ENCODE assay signal across 8 cellular contexts in the genomic region with DNA sequence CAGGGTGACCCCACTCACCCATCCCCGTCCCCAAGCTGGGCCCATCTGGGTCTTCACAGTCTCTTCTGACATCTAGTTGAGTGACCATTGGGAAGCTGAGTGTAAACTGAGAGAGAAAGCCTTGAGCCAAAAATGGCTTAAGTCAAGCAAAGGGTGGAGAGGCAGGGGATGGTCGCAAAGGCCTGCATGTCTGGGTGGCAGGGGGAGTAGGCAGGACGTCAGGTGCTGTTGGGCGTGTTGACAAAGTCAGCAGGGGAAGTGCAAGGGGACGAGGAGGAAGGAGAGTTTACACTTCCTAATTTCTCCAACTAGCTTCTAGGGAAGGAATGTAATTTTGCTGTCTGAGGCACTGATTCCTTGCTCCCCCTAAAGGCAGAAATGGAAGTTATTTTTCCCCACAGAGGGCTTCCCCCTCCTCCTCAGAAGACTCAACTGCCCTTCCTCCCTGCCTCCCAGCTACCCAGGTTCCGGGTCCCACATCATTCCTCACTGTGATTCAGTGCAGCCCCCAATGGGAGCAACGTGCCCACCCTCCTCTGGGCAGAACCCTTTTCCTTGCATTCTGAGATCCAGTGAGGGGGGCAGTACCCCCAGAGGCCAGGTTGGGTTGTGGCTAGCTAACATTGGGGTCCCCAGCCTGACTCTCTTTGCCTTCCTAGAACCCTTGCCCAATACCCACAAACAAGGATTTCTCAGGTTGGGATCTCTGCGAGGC. TPM values are rescaled to one million over a fixed set of nuclear protein-coding genes. Genes with fewer than 3 reads are reported as not detected.
A peak's percentile ranks its signal among the peaks of the same experiment; 100 is the strongest.
DNase-seq lines count a peak whose midpoint lies in the region; ATAC-seq and TF ChIP-seq lines count a peak whose summit lies in the region.

No MANE protein-coding gene starts in this region.

- H3K27me3 Mint-ChIP-seq in effector memory CD8-positive, alpha-beta T cell, result peaks cover 77 to 92% of the 10 kb centered on the region in 2 donors

- peaks cover 6 to 15% of the 10 kb centered on the region in 2 donors for H3K4me1 Mint-ChIP-seq in effector memory CD8-positive, alpha-beta T cell (ENCODE audit: low read depth in 2 of 2)

- DNase-seq in AG04449 (ENCODE audit: low read depth, low spot score), result no peak
- no peak for DNase-seq in HFF-Myc (ENCODE audit: extremely low read depth, low read depth)
- DNase-seq in amniotic stem cell (lab: John Stamatoyannopoulos, UW), result peak; percentile 7
- DNase-seq in kidney glomerular epithelial cell (lab: John Stamatoyannopoulos, UW), result peak; percentile 45
- no peak for DNase-seq in effector memory CD8-positive, alpha-beta T cell
- DNase-seq in sciatic nerve (ENCODE audit: low spot score), result no peak

- H3K4me3 Mint-ChIP-seq in effector memory CD8-positive, alpha-beta T cell, result no peak overlapping the region

- intact Hi-C loops in sciatic nerve (cut with DNase I), result no loop called here

- H3K4me3 ChIP-seq in AG04449 (ENCODE audit: low read depth, low read length) (no peak overlapping the region), HFF-Myc (replicated peaks; ENCODE audit: low read depth, low read length) (no peak overlapping the region)

- no peak for ATAC-seq in effector memory CD8-positive, alpha-beta T cell (replicated peaks)
- no peak for ATAC-seq in HG03565 (IDR thresholded peaks at IDR 0.05; ENCODE audit: unreplicated experiment)
- no peak for ATAC-seq in GM21447 (IDR thresholded peaks at IDR 0.05; ENCODE audit: unreplicated experiment)
- ATAC-seq in sciatic nerve, result no peak

- CTCF ChIA-PET in AG04449 (lab: Yijun Ruan, JAX), result interaction anchor here (0.7 to 19.6 kb wide), 29 partner anchors 8 to 143 kb away, joined by 3 to 594 read pairs (median 6); a partner anchor contains a TSS

- POLR2A ChIA-PET in AG04449 (lab: Yijun Ruan, JAX), result no interaction called here

- no peaks in the 10 kb centered on the region for H3K36me3 Mint-ChIP-seq in effector memory CD8-positive, alpha-beta T cell (ENCODE audit: insufficient read depth)

- no peak overlapping the region for H3K27ac Mint-ChIP-seq in effector memory CD8-positive, alpha-beta T cell

- no peaks in the 10 kb centered on the region for H3K9me3 Mint-ChIP-seq in effector memory CD8-positive, alpha-beta T cell

- TF ChIP-seq CTCF in AG04449 (IDR thresholded peaks at IDR 0.05; ENCODE audit: insufficient read depth, low read length, missing control alignments) (peak; percentile 65), HFF-Myc (IDR thresholded peaks at IDR 0.05; ENCODE audit: low read depth, low read length, missing control alignments) (peak; percentile 62)

RNA-seq across cellular contexts. Expression of a gene that starts 1.2 kb away (rescaled TPM):
- 1.8 TPM for total RNA-seq in sciatic nerve

RNA-seq across cellular contexts. Expression of a gene that starts 40.5 kb away (rescaled TPM):
- not detected for total RNA-seq in sciatic nerve

RNA-seq across cellular contexts. Expression of a gene that starts 49.3 kb away (rescaled TPM):
- total RNA-seq in sciatic nerve, result not detected

Comparison
In these comparisons a context has a peak if more than half of its experiments do, and no peak if none do; other contexts are left out.
1. DNase-seq: peak in amniotic stem cell (single experiment) and kidney glomerular epithelial cell (single experiment); none in AG04449 (single experiment), HFF-Myc (single experiment), effector memory CD8-positive, alpha-beta T cell (0 of 3) and sciatic nerve (single experiment).